ENCODE assay signal across 20 cellular contexts in genomic region chr2:86073225-86073624, GRCh38. TPM values are rescaled to one million over a fixed set of nuclear protein-coding genes. Genes with fewer than 3 reads are reported as not detected.
DNase-seq lines count a peak whose midpoint lies in the region; ATAC-seq and TF ChIP-seq lines count a peak whose summit lies in the region.
"Had no signal": no experiment of that assay in that cellular context is flagged by ENCODE, and none has a peak within 500 bp of the region (broad histone marks: within the 10 kb centered on the region; RNA-seq: fewer than 3 reads in every experiment).

No MANE protein-coding gene starts in this region.

- WGBS in psoas muscle, 3 donors: 54 to 89% (median 81%) methylated on average over 1 of the region's 1 CpG

- no peak for DNase-seq in dorsolateral prefrontal cortex
- no peak for DNase-seq in psoas muscle
- no peak for DNase-seq in stimulated activated CD4-positive, alpha-beta T cell treated with anti-CD3 and anti-CD28 coated beads, Interleukin-1b, Interleukin-23, amount 100 ng/mL, for 48 hours
- no peak for DNase-seq in NCI-H446 (lab: John Stamatoyannopoulos, UW)
- DNase-seq in DMS114 treated with DMSO at 0.1 percent for 48 hours (lab: John Stamatoyannopoulos, UW; ENCODE audit: unreplicated experiment): no peak
- DNase-seq: activated CD4-positive, alpha-beta memory T cell treated with anti-CD3 and anti-CD28 coated beads for 36 hours; activated naive CD4-positive, alpha-beta T cell treated with anti-CD3 and anti-CD28 coated beads, Interleukin-2, amount 50 U/mL, for 16 hours; activated T-cell treated with anti-CD3 and anti-CD28 coated beads, Interleukin-2, amount 50 U/mL, for 4 hours; cortex of kidney; foreskin keratinocyte; left colon; NCI-H1417; NCI-H226; occipital lobe; stimulated activated CD4-positive, alpha-beta T cell treated with anti-CD3 and anti-CD28 coated beads, Interleukin-4, amount 100 ng/mL, for 1 hour; T-helper 1 cell had no signal

- H3K4me1 Mint-ChIP-seq in IgD-negative memory B cell: peaks cover 19 to 24% (median 21%) of the 10 kb centered on the region in 3 donors

- H3K4me1 ChIP-seq in BLaER1 treated with 17β-estradiol and CSF1 and Interleukin-3, amounts not matched to agents 10 nM and 100 nM: peaks cover 43 to 69% (median 54%) of the 10 kb centered on the region in 10 experiments
- peaks cover 45% of the 10 kb centered on the region for H3K4me1 ChIP-seq in psoas muscle
- H3K4me1 ChIP-seq: foreskin keratinocyte had no signal

- peak overlapping the region in 10 of 11 experiments; percentile 53 to 73 (median 62); a peak in 17 of 22 replicates for H3K4me2 ChIP-seq in BLaER1 treated with 17β-estradiol and CSF1 and Interleukin-3, amounts not matched to agents 10 nM and 100 nM

- H3K9me3 Mint-ChIP-seq in IgD-negative memory B cell: peaks cover 0 to 2% (median 0%) of the 10 kb centered on the region in 3 donors
- H3K9me3 Mint-ChIP-seq: activated CD4-positive, alpha-beta memory T cell treated with anti-CD3 and anti-CD28 coated beads for 36 hours; activated T-cell treated with anti-CD3 and anti-CD28 coated beads, Interleukin-2, amount 50 U/mL, for 4 hours had no signal

- H3K27ac ChIP-seq in BLaER1 treated with 17β-estradiol and CSF1 and Interleukin-3, amounts not matched to agents 10 nM and 100 nM: no peak overlapping the region
- peak overlapping the region in 33 of 59 donors; percentile 8 to 84 (median 70) for H3K27ac ChIP-seq in dorsolateral prefrontal cortex
- H3K27ac ChIP-seq in psoas muscle: peak overlapping the region; percentile 91
- H3K27ac ChIP-seq: foreskin keratinocyte had no signal

- H4K20me1 ChIP-seq in BLaER1 treated with 17β-estradiol and CSF1 and Interleukin-3, amounts not matched to agents 10 nM and 100 nM: peaks cover 0 to 62% (median 40%) of the 10 kb centered on the region in 11 experiments; a peak in 14 of 22 replicates

- no peak for ATAC-seq in psoas muscle
- no peak for ATAC-seq in HG02678 (IDR thresholded peaks at IDR 0.05; ENCODE audit: unreplicated experiment)
- ATAC-seq: activated T-cell treated with anti-CD3 and anti-CD28 coated beads, Interleukin-2, amount 50 U/mL, for 4 hours; foreskin keratinocyte had no signal

- peak overlapping the region in 1 of 4 donors; percentile 60 for H3K4me3 Mint-ChIP-seq in IgD-negative memory B cell
- H3K4me3 Mint-ChIP-seq: activated CD4-positive, alpha-beta memory T cell treated with anti-CD3 and anti-CD28 coated beads for 36 hours; activated T-cell treated with anti-CD3 and anti-CD28 coated beads, Interleukin-2, amount 50 U/mL, for 4 hours; brain had no signal

- no peak overlapping the region for H3K9ac ChIP-seq in BLaER1 treated with 17β-estradiol and CSF1 and Interleukin-3, amounts not matched to agents 10 nM and 100 nM

- intact Hi-C loops in dorsolateral prefrontal cortex (cut with DNase I): loop anchor here in 1 of 2 donors (5.0 to 10.0 kb wide), 2 partner anchors 41 to 348 kb away; no protein-coding TSS in a partner anchor
- intact Hi-C loops in psoas muscle (cut with DNase I): loop anchor here (10.0 kb wide), 2 partner anchors 328 to 348 kb away; no protein-coding TSS in a partner anchor

- H3K27me3 ChIP-seq in BLaER1 treated with 17β-estradiol and CSF1 and Interleukin-3, amounts not matched to agents 10 nM and 100 nM: no peaks in the 10 kb centered on the region
- no peaks in the 10 kb centered on the region for H3K27me3 ChIP-seq in dorsolateral prefrontal cortex
- H3K27me3 ChIP-seq in psoas muscle (ENCODE audit: insufficient read depth in 3 of 3, low read length in 2 of 3): no peaks in the 10 kb centered on the region
- H3K27me3 ChIP-seq: foreskin keratinocyte had no signal

- peaks cover 59 to 100% (median 96%) of the 10 kb centered on the region in 11 experiments for H3K36me3 ChIP-seq in BLaER1 treated with 17β-estradiol and CSF1 and Interleukin-3, amounts not matched to agents 10 nM and 100 nM
- H3K36me3 ChIP-seq in psoas muscle (ENCODE audit: insufficient read depth in 1 of 2, low read depth in 1 of 2): peaks cover 11 to 73% of the 10 kb centered on the region in 2 donors

- 0 out of 22 replicates have a peak, but pooled peaks cover 0 to 4% (median 0%) of the 10 kb centered on the region in 11 experiments for H3K9me3 ChIP-seq in BLaER1 treated with 17β-estradiol and CSF1 and Interleukin-3, amounts not matched to agents 10 nM and 100 nM (replicated peaks in 1 of 11)
- H3K9me3 ChIP-seq in psoas muscle: no peaks in the 10 kb centered on the region

- TF ChIP-seq CTCF in dorsolateral prefrontal cortex (IDR thresholded peaks at IDR 0.05 in 54 of 56, conservative IDR thresholded peaks at IDR 0.05 in 2 of 56; ENCODE audit: low read depth in 1 of 56, partially characterized antibody in 56 of 56) (no peak), psoas muscle (IDR thresholded peaks at IDR 0.05) (no peak)

- no peak overlapping the region for H3K4me3 ChIP-seq in BLaER1 treated with 17β-estradiol and CSF1 and Interleukin-3, amounts not matched to agents 10 nM and 100 nM
- H3K4me3 ChIP-seq in dorsolateral prefrontal cortex (no peak overlapping the region), psoas muscle (no peak overlapping the region)

- H3K36me3 Mint-ChIP-seq in IgD-negative memory B cell: peaks cover 10% of the 10 kb centered on the region

- peak overlapping the region; percentile 96 to 97 (median 97) for H3K27ac Mint-ChIP-seq in IgD-negative memory B cell
- H3K27ac Mint-ChIP-seq: activated CD4-positive, alpha-beta memory T cell treated with anti-CD3 and anti-CD28 coated beads for 36 hours had no signal

- no peaks in the 10 kb centered on the region for H3K27me3 Mint-ChIP-seq in IgD-negative memory B cell
- H3K27me3 Mint-ChIP-seq: activated CD4-positive, alpha-beta memory T cell treated with anti-CD3 and anti-CD28 coated beads for 36 hours; brain had no signal

RNA-seq across cellular contexts. Expression of gene POLR1A, which starts 32.5 kb away (rescaled TPM):
- 2.7 TPM for polyA plus RNA-seq in IgD-negative memory B cell
- total RNA-seq in dorsolateral prefrontal cortex: 10 to 100 TPM; 24.2 to 44.6 (median 34.2) TPM
- 10 to 100 TPM; 27.0 to 41.6 (median 36.8) TPM for total RNA-seq in psoas muscle
- polyA plus RNA-seq in psoas muscle: 10 to 100 TPM in 2 of 3 donors, 1 to 10 TPM in 1; 6.1 to 15.1 (median 11.9) TPM

RNA-seq across cellular contexts. Expression of gene PTCD3, which starts 32.8 kb away (rescaled TPM):
- polyA plus RNA-seq in IgD-negative memory B cell: 47.9 TPM
- total RNA-seq in dorsolateral prefrontal cortex: 100 to 1,000 TPM in 119 of 120 experiments, 10 to 100 TPM in 1; 80.1 to 174 (median 135) TPM
- 100 to 1,000 TPM in 3 of 4 donors, 10 to 100 TPM in 1; 92.5 to 148 (median 113) TPM for total RNA-seq in psoas muscle
- 10 to 100 TPM; 32.8 to 56.3 (median 42.9) TPM for polyA plus RNA-seq in psoas muscle

Comparison
In these comparisons a context has a peak if more than half of its experiments do, and no peak if none do; other contexts are left out.
1. H3K27ac ChIP-seq: peak in dorsolateral prefrontal cortex (33 of 59) and psoas muscle (single experiment); none in BLaER1 treated with 17β-estradiol and CSF1 and Interleukin-3, amounts not matched to agents 10 nM and 100 nM (0 of 11).